ENCODE assay signal across 19 cellular contexts in the genomic region with DNA sequence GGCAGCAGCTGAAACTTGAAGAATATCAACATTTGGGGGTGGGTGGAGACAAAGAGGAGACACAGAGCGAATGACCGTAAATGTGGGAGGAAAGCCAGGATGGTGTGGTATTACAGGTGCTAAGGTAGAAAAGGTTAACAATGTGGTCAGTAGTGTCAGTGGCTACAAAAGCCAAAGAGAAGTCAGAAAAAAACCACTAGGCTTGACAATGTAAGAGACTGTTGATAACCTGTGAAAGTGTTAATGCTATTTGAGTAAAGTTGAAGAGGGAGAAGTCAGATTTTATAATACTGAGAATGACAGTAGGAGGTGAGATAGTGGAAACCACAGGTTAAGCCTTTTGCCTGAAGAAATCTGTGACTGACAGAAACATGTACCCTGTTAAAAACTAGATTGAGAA.
"Had no signal": no experiment of that assay in that cellular context is flagged by ENCODE, and none has a peak within 500 bp of the region (broad histone marks: within the 10 kb centered on the region; RNA-seq: fewer than 3 reads in every experiment).

No MANE protein-coding gene starts in this region.

- H3K4me1 ChIP-seq: prostate gland had no signal

- H3K9me3 ChIP-seq: ascending aorta, esophagus squamous epithelium, prostate gland, transverse colon, vagina had no signal

- H3K27me3 ChIP-seq: ascending aorta, esophagus squamous epithelium, transverse colon, vagina had no signal

- H3K4me3 ChIP-seq: ascending aorta, esophagus squamous epithelium, prostate gland, transverse colon, vagina had no signal

- DNase-seq: activated CD4-positive, alpha-beta T cell treated with anti-CD3 and anti-CD28 coated beads, Interleukin-2, amount 10 ng/mL, durations not matched to agents 7 days and 5 days; activated CD8-positive, alpha-beta memory T cell treated with anti-CD3 and anti-CD28 coated beads, Interleukin-2, amount 50 U/mL, for 4 hours; activated CD8-positive, alpha-beta T cell treated with anti-CD3 and anti-CD28 coated beads, Interleukin-2, amount 10 ng/mL, durations not matched to agents 7 days and 5 days; activated naive CD4-positive, alpha-beta T cell treated with anti-CD3 and anti-CD28 coated beads, Interleukin-2, amount 50 U/mL, for 16 hours; activated T-cell treated with anti-CD3 and anti-CD28 coated beads, Interleukin-2, amount 50 U/mL, for 4 hours; effector memory CD4-positive, alpha-beta T cell; esophagus squamous epithelium; left colon; right cardiac atrium; stimulated activated CD4-positive, alpha-beta T cell treated with anti-CD3 and anti-CD28 coated beads, Interleukin-2, amount 100 ng/mL, for 24 hours; stimulated activated naive CD4-positive, alpha-beta T cell treated with Interleukin-2 at 50 U/mL for 16 hours; substantia nigra; T-helper 1 cell; T1000; transverse colon had no signal

- H3K36me3 ChIP-seq: ascending aorta, esophagus squamous epithelium, prostate gland, transverse colon, vagina had no signal

- ATAC-seq: activated CD4-positive, CD25-positive, alpha-beta regulatory T cell treated with anti-CD3 and anti-CD28 coated beads, Interleukin-2, amount 50 U/mL, for 24 hours; activated CD8-positive, alpha-beta T cell treated with anti-CD3 and anti-CD28 coated beads, Interleukin-2, amount 10 ng/mL, durations not matched to agents 7 days and 5 days; activated T-cell treated with anti-CD3 and anti-CD28 coated beads, Interleukin-2, amount 50 U/mL, for 4 hours; left colon; right cardiac atrium had no signal

- H3K27ac ChIP-seq: ascending aorta, esophagus squamous epithelium, prostate gland, transverse colon, vagina had no signal
